In the genomic region with DNA sequence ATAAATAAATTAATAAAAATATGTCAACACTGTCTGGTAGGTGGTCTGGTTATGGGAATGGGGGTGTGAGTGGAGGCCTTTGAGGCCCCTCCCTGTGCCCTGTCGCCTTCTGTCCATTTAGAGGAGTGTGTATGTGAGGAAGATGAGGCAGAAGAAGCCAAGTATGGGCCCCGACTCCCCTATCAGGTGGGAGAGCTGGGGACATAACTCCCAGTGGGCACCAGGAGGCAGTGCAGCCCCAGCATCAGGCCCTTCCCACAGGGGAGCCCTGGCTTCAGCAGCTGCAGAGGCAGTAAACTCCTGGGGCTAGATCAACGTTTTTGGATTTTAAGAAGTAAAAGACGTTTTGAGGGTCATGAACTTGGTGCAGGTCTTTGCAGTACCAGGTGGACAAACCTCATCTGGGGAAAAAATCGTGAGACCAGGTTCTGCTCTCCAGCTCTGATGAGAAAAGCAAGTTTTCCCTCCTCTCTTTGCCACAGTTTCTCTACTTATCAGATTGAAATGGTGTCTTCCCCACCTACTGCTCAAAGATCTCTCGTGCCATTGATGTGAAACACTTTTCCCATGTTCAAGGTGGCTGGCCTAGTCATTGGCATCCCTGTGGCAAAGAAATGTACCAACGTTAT, we compare ENCODE assay signal across 8 cellular contexts.
DNase-seq lines count a peak whose midpoint lies in the region; ATAC-seq and TF ChIP-seq lines count a peak whose summit lies in the region.

No MANE protein-coding gene starts in this region.

- CTCF ChIA-PET in RWPE1 (lab: Yijun Ruan, JAX), result interaction anchor here (0.6 to 3.2 kb wide), 14 partner anchors 9 to 376 kb away, joined by 3 to 37 read pairs (median 4); no protein-coding TSS in a partner anchor

- H3K4me3 Mint-ChIP-seq in activated T-helper 2 cell treated with anti-CD3 and anti-CD28 coated beads, Interferon-gamma antibody, Interleukin-2, Interleukin-4, amounts not matched to agents 10 μg/mL and 5 μg/mL and 100 μg/mL, durations not matched to agents 14 hours and 24 hours and 36 hours (ENCODE audit: low read depth), result no peak overlapping the region

- no peaks in the 10 kb centered on the region for H3K4me1 ChIP-seq in KMS-11 (ENCODE audit: low read depth, poor library complexity, severe bottlenecking)
- H3K4me1 ChIP-seq in thyroid gland, result peaks cover 0 to 4% of the 10 kb centered on the region in 2 donors

- H3K27me3 ChIP-seq in KMS-11 (ENCODE audit: insufficient read depth, low read depth) (no peaks in the 10 kb centered on the region), thyroid gland (no peaks in the 10 kb centered on the region)

- TF ChIP-seq CTCF in KMS-11 (conservative IDR thresholded peaks at IDR 0.05; ENCODE audit: low read depth, low read length) (peak; percentile 88), RWPE1 (conservative IDR thresholded peaks at IDR 0.05; ENCODE audit: low read depth) (peak; percentile 85), omental fat pad (IDR thresholded peaks at IDR 0.05) (peak in 2 of 3 donors; percentile 54 to 92), thyroid gland (IDR thresholded peaks at IDR 0.05) (peak; percentile 81 to 97 (median 91))

- H3K4me2 ChIP-seq in KMS-11, result no peak overlapping the region

- H3K4me1 Mint-ChIP-seq in activated T-helper 2 cell treated with anti-CD3 and anti-CD28 coated beads, Interferon-gamma antibody, Interleukin-2, Interleukin-4, amounts not matched to agents 10 μg/mL and 5 μg/mL and 100 μg/mL, durations not matched to agents 14 hours and 24 hours and 36 hours (ENCODE audit: low read depth), result no peaks in the 10 kb centered on the region

- POLR2A ChIA-PET in RWPE1 (lab: Yijun Ruan, JAX; ENCODE audit: low non-redundant PET), result no interaction called here

- H3K4me3 ChIP-seq in KMS-11 (IDR thresholded peaks at IDR 0.05; ENCODE audit: insufficient read depth, low read depth, low read length) (no peak overlapping the region), thyroid gland (replicated peaks in 1 of 3) (no peak overlapping the region)

- H3K27me3 Mint-ChIP-seq in activated T-helper 2 cell treated with anti-CD3 and anti-CD28 coated beads, Interferon-gamma antibody, Interleukin-2, Interleukin-4, amounts not matched to agents 10 μg/mL and 5 μg/mL and 100 μg/mL, durations not matched to agents 14 hours and 24 hours and 36 hours (ENCODE audit: low read depth), result peaks cover 1% of the 10 kb centered on the region

- no peaks in the 10 kb centered on the region for H4K20me1 ChIP-seq in KMS-11 (ENCODE audit: insufficient read depth)

- no peaks in the 10 kb centered on the region for H3K79me2 ChIP-seq in KMS-11 (ENCODE audit: insufficient read depth, low read depth)

- H3K36me3 Mint-ChIP-seq in activated T-helper 2 cell treated with anti-CD3 and anti-CD28 coated beads, Interferon-gamma antibody, Interleukin-2, Interleukin-4, amounts not matched to agents 10 μg/mL and 5 μg/mL and 100 μg/mL, durations not matched to agents 14 hours and 24 hours and 36 hours (ENCODE audit: low read depth), result no peaks in the 10 kb centered on the region

- DNase-seq in DMS53 (lab: John Stamatoyannopoulos, UW) (peak; percentile 86), RWPE1 (ENCODE audit: low spot score) (peak; percentile 65), foreskin melanocyte (peak; percentile 33), omental fat pad (ENCODE audit: low spot score) (peak; percentile 52), thyroid gland (peak; percentile 81 to 86)
- peak; percentile 49 for DNase-seq in activated T-helper 2 cell treated with anti-CD3 and anti-CD28 coated beads, Interferon-gamma antibody, Interleukin-2, Interleukin-4, amounts not matched to agents 10 μg/mL and 5 μg/mL and 100 μg/mL, durations not matched to agents 14 hours and 24 hours and 36 hours (ENCODE audit: low spot score)

- no peak overlapping the region for H3K27ac Mint-ChIP-seq in activated T-helper 2 cell treated with anti-CD3 and anti-CD28 coated beads, Interferon-gamma antibody, Interleukin-2, Interleukin-4, amounts not matched to agents 10 μg/mL and 5 μg/mL and 100 μg/mL, durations not matched to agents 14 hours and 24 hours and 36 hours

- H3K36me3 ChIP-seq in KMS-11 (ENCODE audit: insufficient read depth) (no peaks in the 10 kb centered on the region), thyroid gland (no peaks in the 10 kb centered on the region)

- TF ChIP-seq POLR2A in thyroid gland (IDR thresholded peaks at IDR 0.05), result no peak

- WGBS in thyroid gland, 2 donors, result 19 to 23% methylated on average over 7 of the region's 7 CpGs

- H3K27ac ChIP-seq in KMS-11 (no peak overlapping the region), RWPE1 (no peak overlapping the region), thyroid gland (no peak overlapping the region)

- no peaks in the 10 kb centered on the region for H3K9me3 Mint-ChIP-seq in activated T-helper 2 cell treated with anti-CD3 and anti-CD28 coated beads, Interferon-gamma antibody, Interleukin-2, Interleukin-4, amounts not matched to agents 10 μg/mL and 5 μg/mL and 100 μg/mL, durations not matched to agents 14 hours and 24 hours and 36 hours

- H3K9ac ChIP-seq in KMS-11, result no peak overlapping the region

- intact Hi-C loops in activated T-helper 2 cell treated with anti-CD3 and anti-CD28 coated beads, Interferon-gamma antibody, Interleukin-2, Interleukin-4, amounts not matched to agents 10 μg/mL and 5 μg/mL and 100 μg/mL, durations not matched to agents 14 hours and 24 hours and 36 hours (cut with micrococcal nuclease), result loop anchor here (1.0 kb wide), 1 partner anchor 306 kb away; no protein-coding TSS in a partner anchor
- intact Hi-C loops in thyroid gland (cut with DNase I), result loop anchor here (2.0 kb wide), 1 partner anchor 306 kb away; no protein-coding TSS in a partner anchor

- ATAC-seq in GM21576 (IDR thresholded peaks at IDR 0.05; ENCODE audit: unreplicated experiment) (peak; percentile 72), omental fat pad (ENCODE audit: low FRiP score) (peak; percentile 82)

- H3K9me3 ChIP-seq in thyroid gland, result no peaks in the 10 kb centered on the region

- H2AFZ ChIP-seq in KMS-11 (ENCODE audit: low read depth), result 0 out of 2 replicates have a peak overlapping the region, but pooled peaks have one; percentile 16

Comparison
In these comparisons a context has a peak if more than half of its experiments do, and no peak if none do; other contexts are left out.
1. DNase-seq: peak in every context shown above with its lines; median percentile 86 in DMS53; 84 in thyroid gland; 65 in RWPE1; 52 in omental fat pad; 49 in activated T-helper 2 cell treated with anti-CD3 and anti-CD28 coated beads, Interferon-gamma antibody, Interleukin-2, Interleukin-4, amounts not matched to agents 10 μg/mL and 5 μg/mL and 100 μg/mL, durations not matched to agents 14 hours and 24 hours and 36 hours; 33 in foreskin melanocyte.